ENCODE assay signal across 26 cellular contexts in the genomic region with DNA sequence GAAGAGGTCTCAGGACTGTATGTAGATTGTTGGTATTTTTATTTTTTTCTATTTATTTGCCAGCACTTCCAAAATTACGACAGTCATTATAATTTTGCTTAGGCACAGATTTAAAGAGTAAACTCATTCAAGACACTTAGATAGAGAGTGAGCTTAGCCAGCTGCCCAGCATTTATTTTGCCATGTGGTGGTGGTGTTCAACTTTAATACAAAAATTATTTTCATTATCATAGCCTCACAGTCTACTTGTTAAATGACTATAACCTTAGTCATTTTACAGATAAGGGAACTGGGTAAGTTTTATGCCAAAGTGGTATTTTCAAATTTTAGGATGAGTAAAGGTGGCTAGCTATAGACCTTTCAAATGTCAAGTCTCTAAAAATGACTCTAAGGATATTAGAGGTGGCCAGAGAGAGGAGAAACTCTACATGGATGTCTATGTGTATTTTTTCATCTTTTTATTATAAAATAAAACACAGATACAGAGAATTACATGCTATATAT.
"Had no signal": no experiment of that assay in that cellular context is flagged by ENCODE, and none has a peak within 500 bp of the region (broad histone marks: within the 10 kb centered on the region; RNA-seq: fewer than 3 reads in every experiment).

No MANE protein-coding gene starts in this region.

- ATAC-seq: esophagus mucosa, gastrocnemius medialis, heart right ventricle, left lung, left ventricle myocardium superior, lower lobe of right lung, mucosa of descending colon had no signal

- H3K4me1 Mint-ChIP-seq: mesothelial cell of epicardium had no signal

- H3K27ac ChIP-seq: coronary artery, dorsolateral prefrontal cortex, epithelial cell of prostate, esophagus squamous epithelium, gastrocnemius medialis, heart right ventricle, left lung, lower lobe of right lung had no signal

- H3K4me3 Mint-ChIP-seq: mesothelial cell of epicardium had no signal

- H3K36me3 ChIP-seq: esophagus squamous epithelium, gastrocnemius medialis, heart right ventricle, left lung, lower lobe of right lung had no signal

- H3K27me3 ChIP-seq: dorsolateral prefrontal cortex, esophagus squamous epithelium, gastrocnemius medialis, heart right ventricle, left lung had no signal

- H3K9me3 ChIP-seq: esophagus squamous epithelium, gastrocnemius medialis, left lung, lower lobe of right lung, mucosa of descending colon had no signal

- FAIRE-seq: colon, islet of Langerhans, keratinocyte had no signal

- DNase-seq: dermis blood vessel endothelial cell; dorsolateral prefrontal cortex; effector CD4-positive, alpha-beta T cell; effector memory CD4-positive, alpha-beta T cell; erythroblast; esophagus squamous epithelium; foreskin fibroblast; foreskin melanocyte; gastrocnemius medialis; glutamatergic neuron; head of caudate nucleus; heart right ventricle; hippocampal formation; left cardiac atrium; left lung; left ventricle myocardium superior; lower lobe of right lung; mesenchymal stem cell; mucosa of descending colon had no signal

- H3K4me3 ChIP-seq: coronary artery, dorsolateral prefrontal cortex, esophagus squamous epithelium, gastrocnemius medialis, heart right ventricle, left lung, lower lobe of right lung, mucosa of descending colon had no signal

- H3K27ac Mint-ChIP-seq: mesothelial cell of epicardium had no signal

- H3K4me1 ChIP-seq: esophagus squamous epithelium, gastrocnemius medialis, heart right ventricle, left lung, lower lobe of right lung had no signal
